ENCODE assay signal across 29 cellular contexts in genomic region chr9:7704543-7704942, GRCh38.
"Had no signal": no experiment of that assay in that cellular context is flagged by ENCODE, and none has a peak within 500 bp of the region (broad histone marks: within the 10 kb centered on the region; RNA-seq: fewer than 3 reads in every experiment).

No MANE protein-coding gene starts in this region.

- H3K4me3 ChIP-seq: stomach, suprapubic skin, testis, thoracic aorta, thyroid gland, tibial artery, tibial nerve, transverse colon, upper lobe of left lung, upper lobe of right lung, uterus, vagina had no signal

- H3K9me3 ChIP-seq: stomach, suprapubic skin, testis, thoracic aorta, thyroid gland, tibial artery, tibial nerve, transverse colon, upper lobe of left lung, upper lobe of right lung, uterus, vagina had no signal

- H3K4me1 ChIP-seq: stomach, suprapubic skin, testis, thyroid gland, tibial artery, upper lobe of left lung, upper lobe of right lung, uterus, vagina had no signal

- H3K27ac ChIP-seq: stomach, suprapubic skin, testis, thoracic aorta, thyroid gland, tibial artery, tibial nerve, transverse colon, upper lobe of left lung, upper lobe of right lung, uterus, vagina had no signal

- H3K4me1 Mint-ChIP-seq: stimulated activated effector memory CD8-positive, alpha-beta T cell treated with anti-CD3 and anti-CD28 coated beads, Interleukin-12 subunit alpha, Interleukin-12 subunit beta, amount 100 ng/mL, for 72 hours; stimulated activated memory B cell treated with anti-CD40 and anti-IgM and Interleukin-4, amounts not matched to agents 10 μg/mL and 1 μg/mL and 100 μg/mL, for 72 hours; stimulated activated naive B cell treated with anti-CD40 and anti-IgM and Interleukin-4, amounts not matched to agents 10 μg/mL and 1 μg/mL and 100 μg/mL, for 72 hours; stimulated activated naive CD8-positive, alpha-beta T cell treated with anti-CD3 and anti-CD28 coated beads, Interleukin-15, amount 100 ng/mL, for 72 hours had no signal

- H3K27me3 ChIP-seq: stomach, suprapubic skin, testis, thyroid gland, tibial artery, tibial nerve, transverse colon, upper lobe of left lung, upper lobe of right lung, uterus, vagina had no signal

- H3K27ac Mint-ChIP-seq: stimulated activated effector memory CD8-positive, alpha-beta T cell treated with anti-CD3 and anti-CD28 coated beads, Interleukin-12 subunit alpha, Interleukin-12 subunit beta, amount 100 ng/mL, for 72 hours; stimulated activated memory B cell treated with anti-CD40 and anti-IgM and Interleukin-4, amounts not matched to agents 10 μg/mL and 1 μg/mL and 100 μg/mL, for 72 hours; stimulated activated naive B cell treated with anti-CD40 and anti-IgM and Interleukin-4, amounts not matched to agents 10 μg/mL and 1 μg/mL and 100 μg/mL, for 72 hours; stimulated activated naive CD8-positive, alpha-beta T cell treated with anti-CD3 and anti-CD28 coated beads, Interleukin-15, amount 100 ng/mL, for 72 hours; stimulated activated naive CD8-positive, alpha-beta T cell treated with anti-CD3 and anti-CD28 coated beads, Interleukin-15, Interleukin-2, amounts not matched to agents 100 ng/mL and 50 ng/mL, for 24 hours; type B pancreatic cell had no signal

- H3K4me3 Mint-ChIP-seq: stimulated activated effector memory CD8-positive, alpha-beta T cell treated with anti-CD3 and anti-CD28 coated beads, Interleukin-12 subunit alpha, Interleukin-12 subunit beta, amount 100 ng/mL, for 72 hours; stimulated activated memory B cell treated with anti-CD40 and anti-IgM and Interleukin-4, amounts not matched to agents 10 μg/mL and 1 μg/mL and 100 μg/mL, for 72 hours; stimulated activated naive B cell treated with anti-CD40 and anti-IgM and Interleukin-4, amounts not matched to agents 10 μg/mL and 1 μg/mL and 100 μg/mL, for 72 hours; stimulated activated naive CD8-positive, alpha-beta T cell treated with anti-CD3 and anti-CD28 coated beads, Interleukin-15, amount 100 ng/mL, for 72 hours; stimulated activated naive CD8-positive, alpha-beta T cell treated with anti-CD3 and anti-CD28 coated beads, Interleukin-15, Interleukin-2, amounts not matched to agents 100 ng/mL and 50 ng/mL, for 24 hours; type B pancreatic cell had no signal

- DNase-seq: stimulated activated CD4-positive, alpha-beta T cell treated with anti-CD3 and anti-CD28 coated beads, Interleukin-2, amount 100 ng/mL, for 48 hours; stimulated activated CD4-positive, alpha-beta T cell treated with anti-CD3 and anti-CD28 coated beads, Interleukin-4, amount 100 ng/mL, for 1 hour; stimulated activated CD4-positive, alpha-beta T cell treated with anti-CD3 and anti-CD28 coated beads, Interleukin-4, amount 100 ng/mL, for 24 hours; stimulated activated CD4-positive, alpha-beta T cell treated with anti-CD3 and anti-CD28 coated beads, Interleukin-4, amount 100 ng/mL, for 4 hours; stimulated activated CD8-positive, alpha-beta memory T cell treated with anti-CD3 and anti-CD28 coated beads, Interleukin-4, amount 100 ng/mL, for 48 hours; stimulated activated naive B cell treated with anti-CD40 and anti-IgM and Interleukin-4, amounts not matched to agents 10 μg/mL and 1 μg/mL and 100 μg/mL, for 72 hours; stimulated activated naive CD4-positive, alpha-beta T cell; stimulated activated naive CD4-positive, alpha-beta T cell treated with Interleukin-2 at 50 U/mL for 16 hours; stimulated activated naive CD8-positive, alpha-beta T cell treated with anti-CD3 and anti-CD28 coated beads, Interleukin-15, amount 100 ng/mL, for 72 hours; stimulated activated naive CD8-positive, alpha-beta T cell treated with anti-CD3 and anti-CD28 coated beads, Interleukin-15, Interleukin-2, amounts not matched to agents 100 U/mL and 50 U/mL, for 24 hours; stomach; substantia nigra; thyroid gland; tibial artery; transverse colon; trophoblast cell; upper lobe of left lung; upper lobe of right lung; uterus had no signal

- FAIRE-seq: urothelium cell line had no signal

- H3K36me3 Mint-ChIP-seq: stimulated activated effector memory CD8-positive, alpha-beta T cell treated with anti-CD3 and anti-CD28 coated beads, Interleukin-12 subunit alpha, Interleukin-12 subunit beta, amount 100 ng/mL, for 72 hours; stimulated activated memory B cell treated with anti-CD40 and anti-IgM and Interleukin-4, amounts not matched to agents 10 μg/mL and 1 μg/mL and 100 μg/mL, for 72 hours; stimulated activated naive B cell treated with anti-CD40 and anti-IgM and Interleukin-4, amounts not matched to agents 10 μg/mL and 1 μg/mL and 100 μg/mL, for 72 hours; type B pancreatic cell had no signal

- H3K27me3 Mint-ChIP-seq: stimulated activated naive CD8-positive, alpha-beta T cell treated with anti-CD3 and anti-CD28 coated beads, Interleukin-15, amount 100 ng/mL, for 72 hours; stimulated activated naive CD8-positive, alpha-beta T cell treated with anti-CD3 and anti-CD28 coated beads, Interleukin-15, Interleukin-2, amounts not matched to agents 100 ng/mL and 50 ng/mL, for 24 hours had no signal

- H3K9me3 Mint-ChIP-seq: stimulated activated effector memory CD8-positive, alpha-beta T cell treated with anti-CD3 and anti-CD28 coated beads, Interleukin-12 subunit alpha, Interleukin-12 subunit beta, amount 100 ng/mL, for 72 hours; stimulated activated memory B cell treated with anti-CD40 and anti-IgM and Interleukin-4, amounts not matched to agents 10 μg/mL and 1 μg/mL and 100 μg/mL, for 72 hours; type B pancreatic cell had no signal

- ATAC-seq: stimulated activated effector memory CD8-positive, alpha-beta T cell treated with anti-CD3 and anti-CD28 coated beads, Interleukin-12 subunit alpha, Interleukin-12 subunit beta, amount 100 ng/mL, for 72 hours; stimulated activated memory B cell treated with anti-CD40 and anti-IgM and Interleukin-4, amounts not matched to agents 10 μg/mL and 1 μg/mL and 100 μg/mL, for 72 hours; stimulated activated naive B cell treated with anti-CD40 and anti-IgM and Interleukin-4, amounts not matched to agents 10 μg/mL and 1 μg/mL and 100 μg/mL, for 72 hours; stimulated activated naive CD8-positive, alpha-beta T cell treated with anti-CD3 and anti-CD28 coated beads, Interleukin-15, amount 100 ng/mL, for 72 hours; stimulated activated naive CD8-positive, alpha-beta T cell treated with anti-CD3 and anti-CD28 coated beads, Interleukin-15, Interleukin-2, amounts not matched to agents 100 U/mL and 50 U/mL, for 24 hours; upper lobe of right lung had no signal

- H3K36me3 ChIP-seq: stomach, suprapubic skin, thoracic aorta, thyroid gland, tibial artery, tibial nerve, transverse colon, upper lobe of left lung, upper lobe of right lung, uterus, vagina had no signal
